In the genomic region with DNA sequence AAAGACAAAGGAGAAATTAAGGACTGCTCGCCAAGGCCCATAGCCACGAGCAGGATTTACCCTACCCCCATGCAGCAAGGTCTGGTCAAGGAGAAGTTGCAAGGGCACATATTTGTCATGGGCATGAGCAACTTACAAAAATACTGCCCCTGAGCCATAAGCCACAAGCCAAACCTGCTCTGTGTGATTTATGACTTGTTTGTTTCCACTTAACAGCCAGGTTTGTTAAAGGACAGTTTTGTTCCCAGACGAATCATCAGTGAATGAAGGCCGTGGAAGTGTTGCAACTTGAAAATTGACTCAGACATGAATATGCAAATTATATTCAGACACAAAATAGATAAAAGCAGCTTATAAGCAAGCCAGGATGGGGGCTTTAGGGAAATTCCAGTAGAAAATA, we compare ENCODE assay signal across 12 cellular contexts. TPM values are rescaled to one million over a fixed set of nuclear protein-coding genes. Genes with fewer than 3 reads are reported as not detected.
DNase-seq lines count a peak whose midpoint lies in the region; ATAC-seq and TF ChIP-seq lines count a peak whose summit lies in the region.
"Had no signal": no experiment of that assay in that cellular context is flagged by ENCODE, and none has a peak within 500 bp of the region (broad histone marks: within the 10 kb centered on the region; RNA-seq: fewer than 3 reads in every experiment).

No MANE protein-coding gene starts in this region.

- no peaks in the 10 kb centered on the region for H3K9me3 Mint-ChIP-seq in GM23338
- H3K9me3 Mint-ChIP-seq: activated T-cell treated with anti-CD3 and anti-CD28 coated beads, Interleukin-2, amount 50 U/mL, for 4 hours had no signal

- no peak for ATAC-seq in GM23338
- ATAC-seq in HG02884 (IDR thresholded peaks at IDR 0.05; ENCODE audit: unreplicated experiment), result no peak
- ATAC-seq in HG03039 (IDR thresholded peaks at IDR 0.05; ENCODE audit: unreplicated experiment), result no peak

- H4K20me1 ChIP-seq in GM23338 (replicated peaks; ENCODE audit: insufficient read depth), result no peaks in the 10 kb centered on the region

- no peaks in the 10 kb centered on the region for H3F3A ChIP-seq in GM23338 (replicated peaks; ENCODE audit: low read depth)

- H3K9me2 ChIP-seq in GM23338 (ENCODE audit: insufficient read depth), result no peaks in the 10 kb centered on the region

- peak overlapping the region; percentile 1; the same call in 1 of the 2 replicates for H2AFZ ChIP-seq in GM23338

- no peak overlapping the region for H3K27ac ChIP-seq in GM23338 (ENCODE audit: low read depth)
- H3K27ac ChIP-seq: dorsolateral prefrontal cortex, vagina had no signal

- no peak overlapping the region for H3K4me3 ChIP-seq in AG10803 (ENCODE audit: low read length)
- H3K4me3 ChIP-seq in GM23338, result no peak overlapping the region
- H3K4me3 ChIP-seq: dorsolateral prefrontal cortex, vagina had no signal

- no peaks in the 10 kb centered on the region for H3K79me2 ChIP-seq in GM23338 (replicated peaks; ENCODE audit: insufficient read depth)

- no peaks in the 10 kb centered on the region for H3K36me3 ChIP-seq in GM23338 (ENCODE audit: insufficient read depth)
- H3K36me3 ChIP-seq: vagina had no signal

- TF ChIP-seq CTCF in AG10803 (conservative IDR thresholded peaks at IDR 0.05; ENCODE audit: low read length) (no peak), GM23338 (conservative IDR thresholded peaks at IDR 0.05; ENCODE audit: low read depth in 2 of 2) (no peak)

- no peak overlapping the region for H3K4me2 ChIP-seq in GM23338

- no peaks in the 10 kb centered on the region for H3K27me3 ChIP-seq in GM23338 (ENCODE audit: insufficient read depth)
- H3K27me3 ChIP-seq: dorsolateral prefrontal cortex, vagina had no signal

- DNase-seq in AG10803 (ENCODE audit: low read depth), result peak; percentile 83
- DNase-seq in GM23338 (ENCODE audit: low spot score), result no peak
- DNase-seq in RKO (ENCODE audit: low spot score), result peak; percentile 35
- peak; percentile 62 for DNase-seq in glomerular visceral epithelial cell (ENCODE audit: extremely low spot score)
- no peak for DNase-seq in germinal center (ENCODE audit: low spot score)
- no peak for DNase-seq in activated CD4-positive, CD25-positive, alpha-beta regulatory T cell treated with anti-CD3 and anti-CD28 coated beads, Interleukin-2, amount 50 U/mL, for 72 hours
- DNase-seq: activated T-cell treated with anti-CD3 and anti-CD28 coated beads, Interleukin-2, amount 50 U/mL, for 4 hours; dorsolateral prefrontal cortex; T-helper 2 cell had no signal

- H3K4me1 ChIP-seq in GM23338 (ENCODE audit: insufficient read depth), result no peaks in the 10 kb centered on the region
- H3K4me1 ChIP-seq: vagina had no signal

- H3K27me3 Mint-ChIP-seq in GM23338 (ENCODE audit: insufficient read depth, low read depth, poor library complexity), result no peaks in the 10 kb centered on the region

- peaks cover 6% of the 10 kb centered on the region; the same call in 1 of the 3 replicates for H3K4me1 Mint-ChIP-seq in GM23338

- no peak overlapping the region for H3K4me3 Mint-ChIP-seq in GM23338
- H3K4me3 Mint-ChIP-seq: activated T-cell treated with anti-CD3 and anti-CD28 coated beads, Interleukin-2, amount 50 U/mL, for 4 hours had no signal

- H3K36me3 Mint-ChIP-seq in GM23338 (ENCODE audit: low read depth), result no peaks in the 10 kb centered on the region

- H3K27ac Mint-ChIP-seq in GM23338, result no peak overlapping the region

TF ChIP-seq in GM23338, 12 proteins besides CTCF, POLR2A, EP300 and RAD21 (continues in another document):
- TF ChIP-seq, protein P1, sequence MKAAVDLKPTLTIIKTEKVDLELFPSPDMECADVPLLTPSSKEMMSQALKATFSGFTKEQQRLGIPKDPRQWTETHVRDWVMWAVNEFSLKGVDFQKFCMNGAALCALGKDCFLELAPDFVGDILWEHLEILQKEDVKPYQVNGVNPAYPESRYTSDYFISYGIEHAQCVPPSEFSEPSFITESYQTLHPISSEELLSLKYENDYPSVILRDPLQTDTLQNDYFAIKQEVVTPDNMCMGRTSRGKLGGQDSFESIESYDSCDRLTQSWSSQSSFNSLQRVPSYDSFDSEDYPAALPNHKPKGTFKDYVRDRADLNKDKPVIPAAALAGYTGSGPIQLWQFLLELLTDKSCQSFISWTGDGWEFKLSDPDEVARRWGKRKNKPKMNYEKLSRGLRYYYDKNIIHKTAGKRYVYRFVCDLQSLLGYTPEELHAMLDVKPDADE (IDR thresholded peaks at IDR 0.05), result no peak
- TF ChIP-seq EZH2 (IDR thresholded peaks at IDR 0.05; ENCODE audit: low read depth, unreplicated experiment) (no peak), EZH2phosphoT487 (IDR thresholded peaks at IDR 0.05; ENCODE audit: unreplicated experiment) (no peak), ZNF114 (CRISPR knock-in tag; IDR thresholded peaks at IDR 0.05) (no peak), CREB1 (CRISPR knock-in tag; IDR thresholded peaks at IDR 0.05; ENCODE audit: low read depth) (no peak), ZNF462 (CRISPR knock-in tag; IDR thresholded peaks at IDR 0.05) (no peak), ZNF331 (CRISPR knock-in tag; IDR thresholded peaks at IDR 0.05; ENCODE audit: low read depth) (no peak), POLR2AphosphoS5 (IDR thresholded peaks at IDR 0.05; ENCODE audit: low read depth) (no peak), NANOG (IDR thresholded peaks at IDR 0.05; ENCODE audit: borderline replicate concordance) (no peak), STAT1 (IDR thresholded peaks at IDR 0.05; ENCODE audit: unreplicated experiment) (no peak)

RNA-seq across cellular contexts. Expression of gene EVA1A, which starts 31.3 kb away (rescaled TPM):
- total RNA-seq in GM23338 (2014; rRNA removed; shearing (Covaris generic)), result 7.9 and 8.5 TPM in 2 replicates
- 4.6 and 5.0 TPM in 2 replicates for polyA plus RNA-seq in GM23338 (2016; fragmentation: Nextera tagmentation; extraction: Ambion mirVana)
- total RNA-seq: vagina had no signal

RNA-seq across cellular contexts. Expression of gene MRPL19, which starts 54.6 kb away (rescaled TPM):
- total RNA-seq in GM23338 (2014; rRNA removed; shearing (Covaris generic)), result 65.5 and 85.5 TPM in 2 replicates
- 131 and 149 TPM in 2 replicates for polyA plus RNA-seq in GM23338 (2016; fragmentation: Nextera tagmentation; extraction: Ambion mirVana)

Comparison
In these comparisons a context has a peak if more than half of its experiments do, and no peak if none do; other contexts are left out.
1. DNase-seq: peak in AG10803 (single experiment), RKO (single experiment) and glomerular visceral epithelial cell (single experiment); none in GM23338 (single experiment), germinal center (single experiment) and activated CD4-positive, CD25-positive, alpha-beta regulatory T cell treated with anti-CD3 and anti-CD28 coated beads, Interleukin-2, amount 50 U/mL, for 72 hours (single experiment).